14 cellular contexts compared by ENCODE assay signal in genomic region chr4:141702472-141703182, GRCh38.
A peak's percentile ranks its signal among the peaks of the same experiment; 100 is the strongest.
DNase-seq lines count a peak whose midpoint lies in the region; ATAC-seq and TF ChIP-seq lines count a peak whose summit lies in the region.
"Had no signal": no experiment of that assay in that cellular context is flagged by ENCODE, and none has a peak within 500 bp of the region (broad histone marks: within the 10 kb centered on the region; RNA-seq: fewer than 3 reads in every experiment).

No MANE protein-coding gene starts in this region.

- H3K9ac ChIP-seq in endodermal cell (ENCODE audit: extremely low read depth, low read length, poor library complexity, severe bottlenecking), result no peak overlapping the region

- no peak overlapping the region for H3K4me3 Mint-ChIP-seq in endodermal cell
- H3K4me3 Mint-ChIP-seq: activated naive CD4-positive, alpha-beta T cell treated with anti-CD3 and anti-CD28 coated beads, Interleukin-2, amount 50 U/mL, for 24 hours; nephron progenitor cell had no signal

- no peak overlapping the region for H3K4me3 ChIP-seq in endodermal cell (ENCODE audit: low read length)
- H3K4me3 ChIP-seq: transverse colon had no signal

- no peaks in the 10 kb centered on the region for H3K4me1 Mint-ChIP-seq in endodermal cell
- H3K4me1 Mint-ChIP-seq: nephron progenitor cell had no signal

- H3K4me1 ChIP-seq in endodermal cell (ENCODE audit: control insufficient read depth, insufficient read depth, low read length), result no peaks in the 10 kb centered on the region
- H3K4me1 ChIP-seq: transverse colon had no signal

- 91 to 100% methylated on average over 2 to 3 of the region's 3 CpGs for WGBS in endodermal cell (ENCODE audit: insufficient coverage in 1 of 2, insufficient read length in 1 of 2), 2 experiments

- H3K27ac ChIP-seq in endodermal cell (ENCODE audit: low read depth, low read length), result no peak overlapping the region
- H3K27ac ChIP-seq: transverse colon, VCaP had no signal

- peaks cover 6% of the 10 kb centered on the region for H3K9me3 Mint-ChIP-seq in endodermal cell

- H3K9me3 ChIP-seq in endodermal cell (ENCODE audit: control insufficient read depth, low read length), result peaks cover 9% of the 10 kb centered on the region

- peak; percentile 73 for TF ChIP-seq CTCF in endodermal cell (conservative IDR thresholded peaks at IDR 0.05)

- H3K27ac Mint-ChIP-seq in endodermal cell, result no peak overlapping the region
- H3K27ac Mint-ChIP-seq: activated naive CD4-positive, alpha-beta T cell treated with anti-CD3 and anti-CD28 coated beads, Interleukin-2, amount 50 U/mL, for 24 hours; nephron progenitor cell had no signal

- no peak for ATAC-seq in HG03342 (IDR thresholded peaks at IDR 0.05; ENCODE audit: unreplicated experiment)
- ATAC-seq in GM19467 (IDR thresholded peaks at IDR 0.05; ENCODE audit: unreplicated experiment), result no peak

- H3K27me3 Mint-ChIP-seq in endodermal cell (ENCODE audit: insufficient read depth), result no peaks in the 10 kb centered on the region
- H3K27me3 Mint-ChIP-seq: activated naive CD4-positive, alpha-beta T cell treated with anti-CD3 and anti-CD28 coated beads, Interleukin-2, amount 50 U/mL, for 24 hours had no signal

- H3K36me3 ChIP-seq in endodermal cell (ENCODE audit: control insufficient read depth, insufficient read depth, low read length), result no peaks in the 10 kb centered on the region
- H3K36me3 ChIP-seq: transverse colon had no signal

- no peaks in the 10 kb centered on the region for H3K27me3 ChIP-seq in endodermal cell (ENCODE audit: control insufficient read depth, insufficient read depth, low read length, poor library complexity, severe bottlenecking)
- H3K27me3 ChIP-seq: transverse colon had no signal

- DNase-seq in NCI-H748 (lab: John Stamatoyannopoulos, UW; ENCODE audit: unreplicated experiment) (peak; percentile 54), NCI-H748 treated with DMSO at 0.1 percent for 48 hours (lab: John Stamatoyannopoulos, UW) (no peak), NCI-H1092 (lab: John Stamatoyannopoulos, UW) (peak; percentile 24), endodermal cell (peak; percentile 82), renal cortical epithelial cell (ENCODE audit: low read depth) (peak; percentile 10), HuH-7 (ENCODE audit: low spot score) (no peak)
- DNase-seq: effector CD8-positive, alpha-beta T cell; nephron progenitor cell; NK-92 treated with Interleukin-12 subunit alpha and Interleukin-12 subunit beta, amount 100 ng/mL, for 24 hours; transverse colon had no signal

- no peaks in the 10 kb centered on the region for H3K36me3 Mint-ChIP-seq in endodermal cell (ENCODE audit: low read depth)

Comparison
In these comparisons a context has a peak if more than half of its experiments do, and no peak if none do; other contexts are left out.
1. DNase-seq: peak in NCI-H748 (single experiment), NCI-H1092 (single experiment), endodermal cell (single experiment) and renal cortical epithelial cell (single experiment); none in NCI-H748 treated with DMSO at 0.1 percent for 48 hours (single experiment) and HuH-7 (single experiment).